In genomic region chr1:56712150-56712549, GRCh38 we compare ENCODE assay signal across 32 cellular contexts.
"Had no signal": no experiment of that assay in that cellular context is flagged by ENCODE, and none has a peak within 500 bp of the region (broad histone marks: within the 10 kb centered on the region; RNA-seq: fewer than 3 reads in every experiment).

No MANE protein-coding gene starts in this region.

- H3K27ac ChIP-seq: ascending aorta, body of pancreas, breast epithelium, PC-9, RWPE1, WERI-Rb-1 had no signal

- H2AFZ ChIP-seq: PC-9 had no signal

- H3K4me3 Mint-ChIP-seq: activated CD4-positive, alpha-beta T cell treated with anti-CD3 and anti-CD28 coated beads, Interleukin-2, amount 10 ng/mL, durations not matched to agents 24 days and 14 days; activated CD8-positive, alpha-beta T cell treated with anti-CD3 and anti-CD28 coated beads for 36 hours; activated naive CD4-positive, alpha-beta T cell treated with anti-CD3 and anti-CD28 coated beads, Interleukin-2, amount 50 U/mL, for 24 hours; activated naive CD8-positive, alpha-beta T cell treated with anti-CD3 and anti-CD28 coated beads, Interleukin-2, amount 10 ng/mL, durations not matched to agents 7 days and 5 days; activated T-cell treated with anti-CD3 and anti-CD28 coated beads, Interleukin-2, amount 50 U/mL, for 24 hours had no signal

- H3K9me3 ChIP-seq: ascending aorta, body of pancreas, breast epithelium had no signal

- H3K36me3 Mint-ChIP-seq: activated naive CD4-positive, alpha-beta T cell treated with anti-CD3 and anti-CD28 coated beads, Interleukin-2, amount 50 U/mL, for 24 hours; activated naive CD8-positive, alpha-beta T cell treated with anti-CD3 and anti-CD28 coated beads, Interleukin-2, amount 10 ng/mL, durations not matched to agents 7 days and 5 days had no signal

- H3K4me2 ChIP-seq: PC-9 had no signal

- DNase-seq: activated CD4-positive, alpha-beta T cell treated with anti-CD3 and anti-CD28 coated beads, Interleukin-2, amount 10 ng/mL, durations not matched to agents 24 days and 14 days; activated CD4-positive, alpha-beta T cell treated with anti-CD3 and anti-CD28 coated beads, Interleukin-2, amount 50 U/mL, for 4 hours; activated CD4-positive, CD25-positive, alpha-beta regulatory T cell; activated CD8-positive, alpha-beta T cell treated with anti-CD3 and anti-CD28 coated beads for 36 hours; activated gamma-delta T cell; activated naive CD4-positive, alpha-beta T cell treated with Interleukin-2 at 50 U/mL for 16 hours; activated naive CD8-positive, alpha-beta T cell treated with anti-CD3 and anti-CD28 coated beads, Interleukin-2, amount 10 ng/mL, durations not matched to agents 7 days and 5 days; activated T-cell treated with anti-CD3 and anti-CD28 coated beads, Interleukin-2, amount 50 U/mL, for 24 hours; amygdala; body of pancreas; Kasumi-1; KG1; MM.1S; MV-4-11; NCI-H1436 treated with DMSO at 0.1 percent for 48 hours; NCI-H1694 treated with DMSO at 0.1 percent for 48 hours; NCI-H2029; NCI-H2171; NCI-H524; NCI-H69; NCI-H82; NK-92 treated with Interleukin-12 subunit alpha and Interleukin-12 subunit beta, amount 100 ng/mL, for 24 hours; PC-9; SIG-M5; T1000; WERI-Rb-1 had no signal

- ATAC-seq: activated CD8-positive, alpha-beta T cell treated with anti-CD3 and anti-CD28 coated beads for 36 hours; body of pancreas; Right ventricle myocardium inferior had no signal

- H3K27ac Mint-ChIP-seq: activated CD4-positive, alpha-beta T cell treated with anti-CD3 and anti-CD28 coated beads, Interleukin-2, amount 10 ng/mL, durations not matched to agents 24 days and 14 days; activated CD8-positive, alpha-beta T cell treated with anti-CD3 and anti-CD28 coated beads for 36 hours; activated naive CD4-positive, alpha-beta T cell treated with anti-CD3 and anti-CD28 coated beads, Interleukin-2, amount 50 U/mL, for 24 hours; activated naive CD8-positive, alpha-beta T cell treated with anti-CD3 and anti-CD28 coated beads, Interleukin-2, amount 10 ng/mL, durations not matched to agents 7 days and 5 days; activated T-cell treated with anti-CD3 and anti-CD28 coated beads, Interleukin-2, amount 50 U/mL, for 24 hours; activated T-helper 2 cell treated with anti-CD3 and anti-CD28 coated beads, Interferon-gamma antibody, Interleukin-2, Interleukin-4, amounts not matched to agents 10 μg/mL and 5 μg/mL and 100 μg/mL, durations not matched to agents 14 hours and 24 hours and 36 hours had no signal

- H3K36me3 ChIP-seq: breast epithelium had no signal

- H3K4me3 ChIP-seq: ascending aorta, body of pancreas, breast epithelium, PC-9 had no signal

- H3K4me1 ChIP-seq: ascending aorta, body of pancreas, breast epithelium had no signal

- H3K9me3 Mint-ChIP-seq: activated CD4-positive, alpha-beta T cell treated with anti-CD3 and anti-CD28 coated beads, Interleukin-2, amount 10 ng/mL, durations not matched to agents 24 days and 14 days; activated CD8-positive, alpha-beta T cell treated with anti-CD3 and anti-CD28 coated beads for 36 hours; activated naive CD4-positive, alpha-beta T cell treated with anti-CD3 and anti-CD28 coated beads, Interleukin-2, amount 50 U/mL, for 24 hours; activated naive CD8-positive, alpha-beta T cell treated with anti-CD3 and anti-CD28 coated beads, Interleukin-2, amount 10 ng/mL, durations not matched to agents 7 days and 5 days; activated T-cell treated with anti-CD3 and anti-CD28 coated beads, Interleukin-2, amount 50 U/mL, for 24 hours; activated T-helper 2 cell treated with anti-CD3 and anti-CD28 coated beads, Interferon-gamma antibody, Interleukin-2, Interleukin-4, amounts not matched to agents 10 μg/mL and 5 μg/mL and 100 μg/mL, durations not matched to agents 14 hours and 24 hours and 36 hours had no signal

- H3K4me1 Mint-ChIP-seq: activated CD4-positive, alpha-beta T cell treated with anti-CD3 and anti-CD28 coated beads, Interleukin-2, amount 10 ng/mL, durations not matched to agents 24 days and 14 days; activated naive CD4-positive, alpha-beta T cell treated with anti-CD3 and anti-CD28 coated beads, Interleukin-2, amount 50 U/mL, for 24 hours; activated naive CD8-positive, alpha-beta T cell treated with anti-CD3 and anti-CD28 coated beads, Interleukin-2, amount 10 ng/mL, durations not matched to agents 7 days and 5 days had no signal

- H3K27me3 ChIP-seq: ascending aorta, body of pancreas, breast epithelium had no signal
